ENCODE assay signal across 15 cellular contexts in the genomic region with DNA sequence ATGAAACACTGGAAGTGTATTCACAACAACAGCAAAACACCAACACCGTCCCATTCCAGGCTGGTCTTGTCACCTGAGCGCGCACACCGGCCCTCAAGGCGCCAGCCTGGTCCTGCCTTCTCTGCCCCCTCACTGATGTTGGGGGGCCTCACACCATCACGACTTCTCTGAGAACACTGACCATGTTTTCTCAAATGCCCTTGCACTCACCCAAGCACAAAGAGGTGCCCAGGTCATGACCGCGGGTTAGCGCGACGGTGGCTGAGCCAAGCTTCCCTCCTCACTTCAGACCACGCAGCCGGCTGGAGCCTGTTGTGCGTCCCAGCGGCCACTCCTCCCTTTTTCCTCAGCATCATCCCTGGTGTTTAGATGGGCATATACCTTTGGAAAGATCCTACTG.
"Had no signal": no experiment of that assay in that cellular context is flagged by ENCODE, and none has a peak within 500 bp of the region (broad histone marks: within the 10 kb centered on the region; RNA-seq: fewer than 3 reads in every experiment).

No MANE protein-coding gene starts in this region.

- H3K36me3 ChIP-seq: gastrocnemius medialis, ovary had no signal

- H2AFZ ChIP-seq: hepatocyte had no signal

- H3K27ac ChIP-seq: gastrocnemius medialis, hepatocyte, ovary had no signal

- H3K4me3 Mint-ChIP-seq: effector memory CD8-positive, alpha-beta T cell; naive thymus-derived CD8-positive, alpha-beta T cell had no signal

- H3K9me3 Mint-ChIP-seq: effector memory CD8-positive, alpha-beta T cell had no signal

- H3K4me1 Mint-ChIP-seq: naive thymus-derived CD8-positive, alpha-beta T cell had no signal

- H3K27ac Mint-ChIP-seq: effector memory CD8-positive, alpha-beta T cell; naive thymus-derived CD8-positive, alpha-beta T cell had no signal

- H3K9me3 ChIP-seq: gastrocnemius medialis, mucosa of descending colon, ovary had no signal

- H3K79me2 ChIP-seq: hepatocyte had no signal

- H3K4me2 ChIP-seq: hepatocyte had no signal

- DNase-seq: effector memory CD8-positive, alpha-beta T cell; gastrocnemius medialis; kidney glomerular epithelial cell; mammary epithelial cell; naive thymus-derived CD8-positive, alpha-beta T cell; ovary; right cardiac atrium; stimulated activated CD4-positive, alpha-beta T cell treated with anti-CD3 and anti-CD28 coated beads, Interleukin-12 subunit alpha, Interleukin-12 subunit beta, amount 100 ng/mL, for 4 hours; stimulated activated CD4-positive, alpha-beta T cell treated with anti-CD3 and anti-CD28 coated beads, Interleukin-2, amount 100 ng/mL, for 48 hours; stimulated activated naive CD4-positive, alpha-beta T cell treated with Interleukin-2 at 50 U/mL for 16 hours had no signal

- FAIRE-seq: endothelial cell of umbilical vein, small intestine, urothelium cell line had no signal

- H3K36me3 Mint-ChIP-seq: naive thymus-derived CD8-positive, alpha-beta T cell had no signal

- H3K4me3 ChIP-seq: gastrocnemius medialis, hepatocyte, mucosa of descending colon, ovary had no signal

- H3K27me3 ChIP-seq: gastrocnemius medialis, hepatocyte, ovary had no signal

- H3K4me1 ChIP-seq: gastrocnemius medialis had no signal

- ATAC-seq: effector memory CD8-positive, alpha-beta T cell; gastrocnemius medialis; mucosa of descending colon; naive thymus-derived CD8-positive, alpha-beta T cell; right cardiac atrium had no signal
